Comparison of ENCODE assay signal across 17 cellular contexts in genomic region chr5:39138892-39139291, GRCh38.
DNase-seq lines count a peak whose midpoint lies in the region; ATAC-seq and TF ChIP-seq lines count a peak whose summit lies in the region.
"Had no signal": no experiment of that assay in that cellular context is flagged by ENCODE, and none has a peak within 500 bp of the region (broad histone marks: within the 10 kb centered on the region; RNA-seq: fewer than 3 reads in every experiment).

No MANE protein-coding gene starts in this region.

- no peak for TF ChIP-seq CTCF in foreskin keratinocyte (conservative IDR thresholded peaks at IDR 0.05)

- peak; percentile 48 for DNase-seq in AG08395 (ENCODE audit: low spot score)
- DNase-seq in HCEC 1CT, result peak; percentile 96
- peak; percentile 78 for DNase-seq in amniotic stem cell (lab: John Stamatoyannopoulos, UW)
- DNase-seq in foreskin keratinocyte, result peak; percentile 82 to 86
- DNase-seq in iPS-NIHi7 (ENCODE audit: extremely low spot score), result no peak
- no peak for DNase-seq in ureter (ENCODE audit: low spot score)
- DNase-seq in NCI-H82 treated with DMSO at 0.1 percent for 48 hours (lab: John Stamatoyannopoulos, UW; ENCODE audit: unreplicated experiment), result no peak
- no peak for DNase-seq in G401 (ENCODE audit: low spot score)
- DNase-seq: activated T-cell treated with anti-CD3 and anti-CD28 coated beads, Interleukin-2, amount 50 U/mL, for 4 hours; COR-L47; GOT3; NCI-H146; NCI-H82; right cardiac atrium; substantia nigra had no signal

- ATAC-seq in foreskin keratinocyte, result peak; percentile 97
- ATAC-seq: GM12878, right cardiac atrium had no signal

- H3K4me1 ChIP-seq in foreskin keratinocyte, result peaks cover 16% of the 10 kb centered on the region

- in situ Hi-C loops in G401 (cut with HindIII; ENCODE audit: low sequenced_read_pairs), result no loop called here

- H3K27me3 ChIP-seq in foreskin keratinocyte, result no peaks in the 10 kb centered on the region
- H3K27me3 ChIP-seq: cardiac muscle cell had no signal

- peak overlapping the region; percentile 49 for H3K27ac ChIP-seq in foreskin keratinocyte
- H3K27ac ChIP-seq: cardiac muscle cell had no signal

Comparison
In these comparisons a context has a peak if more than half of its experiments do, and no peak if none do; other contexts are left out.
1. DNase-seq: peak in AG08395 (single experiment), HCEC 1CT (single experiment), amniotic stem cell (single experiment) and foreskin keratinocyte (2 of 2); none in iPS-NIHi7 (single experiment), ureter (single experiment), NCI-H82 treated with DMSO at 0.1 percent for 48 hours (single experiment) and G401 (single experiment).